32 cellular contexts compared by ENCODE assay signal in the genomic region with DNA sequence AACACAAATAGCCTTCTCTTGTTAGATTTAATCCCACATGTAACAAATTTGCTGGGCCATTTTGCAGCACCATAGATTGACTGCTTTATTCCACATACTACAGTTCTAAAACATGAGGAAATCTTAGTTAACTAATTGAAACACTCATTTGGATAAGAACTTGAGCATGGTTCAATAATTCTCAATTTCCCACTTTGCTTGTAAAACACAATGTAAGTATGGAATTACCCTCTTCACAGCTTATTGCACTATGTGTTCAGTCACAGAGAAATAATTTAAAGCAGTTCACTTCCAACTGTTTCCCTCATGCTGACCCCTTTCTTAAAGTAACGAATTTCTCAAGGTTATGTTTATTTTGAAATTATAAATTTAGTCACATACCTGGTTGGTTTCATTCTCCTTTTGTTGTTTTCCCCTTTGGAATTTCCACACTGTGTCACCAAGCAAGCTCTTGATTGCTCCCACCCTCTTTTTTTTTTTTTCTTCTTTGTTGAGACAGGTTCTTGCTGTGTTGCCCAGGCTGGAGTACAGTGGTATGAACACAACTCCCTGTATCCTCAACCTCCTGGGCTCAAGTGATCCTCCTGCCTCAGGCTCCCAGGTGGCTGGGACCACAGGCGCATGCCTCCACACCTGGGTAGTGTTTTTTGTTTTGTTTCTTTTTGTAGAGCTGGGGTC.
"Had no signal": no experiment of that assay in that cellular context is flagged by ENCODE, and none has a peak within 500 bp of the region (broad histone marks: within the 10 kb centered on the region; RNA-seq: fewer than 3 reads in every experiment).

No MANE protein-coding gene starts in this region.

- H3K27me3 Mint-ChIP-seq: activated CD4-positive, alpha-beta memory T cell treated with anti-CD3 and anti-CD28 coated beads for 36 hours; activated CD4-positive, alpha-beta T cell treated with anti-CD3 and anti-CD28 coated beads, Interleukin-2, amount 10 ng/mL, durations not matched to agents 24 days and 14 days; activated naive CD8-positive, alpha-beta T cell treated with anti-CD3 and anti-CD28 coated beads for 36 hours; effector memory CD8-positive, alpha-beta T cell; progenitor cell of endocrine pancreas; stimulated activated naive CD8-positive, alpha-beta T cell treated with anti-CD3 and anti-CD28 coated beads, Interleukin-15, Interleukin-2, amounts not matched to agents 100 ng/mL and 50 ng/mL, for 24 hours had no signal

- DNase-seq: activated CD4-positive, alpha-beta memory T cell treated with anti-CD3 and anti-CD28 coated beads for 36 hours; activated CD4-positive, alpha-beta T cell treated with anti-CD3 and anti-CD28 coated beads, Interleukin-2, amount 10 ng/mL, durations not matched to agents 24 days and 14 days; activated CD8-positive, alpha-beta memory T cell treated with anti-CD3 and anti-CD28 coated beads, Interleukin-2, amount 50 U/mL, for 4 hours; activated effector memory CD4-positive, alpha-beta T cell treated with anti-CD3 and anti-CD28 coated beads, Interleukin-2, amount 50 U/mL, for 16 hours; activated naive CD4-positive, alpha-beta T cell treated with anti-CD3 and anti-CD28 coated beads for 36 hours; activated naive CD8-positive, alpha-beta T cell treated with anti-CD3 and anti-CD28 coated beads for 36 hours; activated T-cell treated with anti-CD3 and anti-CD28 coated beads, Interleukin-2, amount 50 U/mL, for 1 hour; adrenal gland; aorta; brain microvascular endothelial cell; caudate nucleus; cortex of kidney; effector memory CD8-positive, alpha-beta T cell; foreskin melanocyte; left ventricle myocardium inferior; ovary; retina; sigmoid colon; small intestine; stimulated activated CD4-positive, alpha-beta T cell treated with anti-CD3 and anti-CD28 coated beads, Interleukin-4, amount 100 ng/mL, for 24 hours; T-helper 9 cell; trophoblast cell; uterus had no signal

- ATAC-seq: effector memory CD8-positive, alpha-beta T cell; stimulated activated effector memory CD8-positive, alpha-beta T cell treated with anti-CD3 and anti-CD28 coated beads, Interleukin-12 subunit alpha, Interleukin-12 subunit beta, amount 100 ng/mL, for 72 hours had no signal

- H3K9me3 ChIP-seq: adrenal gland, left ventricle myocardium inferior, neutrophil, ovary, sigmoid colon, thoracic aorta, uterus had no signal

- H3K9me3 Mint-ChIP-seq: activated CD4-positive, alpha-beta memory T cell treated with anti-CD3 and anti-CD28 coated beads for 36 hours; activated CD4-positive, alpha-beta T cell treated with anti-CD3 and anti-CD28 coated beads, Interleukin-2, amount 10 ng/mL, durations not matched to agents 24 days and 14 days; activated naive CD4-positive, alpha-beta T cell treated with anti-CD3 and anti-CD28 coated beads for 36 hours; activated naive CD8-positive, alpha-beta T cell treated with anti-CD3 and anti-CD28 coated beads for 36 hours; activated T-helper 1 cell treated with anti-CD3 and anti-CD28 coated beads, Interleukin-12 subunit alpha, Interleukin-12 subunit beta, Interleukin-2, Interleukin-4 antibody, amounts not matched to agents 30 ng/mL and 10 ng/mL and 1 ng/mL, durations not matched to agents 14 hours and 24 hours and 36 hours; effector memory CD8-positive, alpha-beta T cell; nephron; stimulated activated effector memory CD8-positive, alpha-beta T cell treated with anti-CD3 and anti-CD28 coated beads, Interleukin-12 subunit alpha, Interleukin-12 subunit beta, amount 100 ng/mL, for 72 hours; stimulated activated naive CD8-positive, alpha-beta T cell treated with anti-CD3 and anti-CD28 coated beads, Interleukin-15, Interleukin-2, amounts not matched to agents 100 ng/mL and 50 ng/mL, for 24 hours had no signal

- H3K27me3 ChIP-seq: adrenal gland, brain microvascular endothelial cell, neutrophil, ovary, sigmoid colon, uterus had no signal

- H3K4me3 ChIP-seq: adrenal gland, left ventricle myocardium inferior, lung, ovary, sigmoid colon, thoracic aorta, uterus had no signal

- H3K4me1 Mint-ChIP-seq: activated CD4-positive, alpha-beta T cell treated with anti-CD3 and anti-CD28 coated beads, Interleukin-2, amount 10 ng/mL, durations not matched to agents 24 days and 14 days; stimulated activated effector memory CD8-positive, alpha-beta T cell treated with anti-CD3 and anti-CD28 coated beads, Interleukin-12 subunit alpha, Interleukin-12 subunit beta, amount 100 ng/mL, for 72 hours had no signal

- H3K4me3 Mint-ChIP-seq: activated CD4-positive, alpha-beta memory T cell treated with anti-CD3 and anti-CD28 coated beads for 36 hours; activated CD4-positive, alpha-beta T cell treated with anti-CD3 and anti-CD28 coated beads, Interleukin-2, amount 10 ng/mL, durations not matched to agents 24 days and 14 days; activated naive CD4-positive, alpha-beta T cell treated with anti-CD3 and anti-CD28 coated beads for 36 hours; activated naive CD8-positive, alpha-beta T cell treated with anti-CD3 and anti-CD28 coated beads for 36 hours; activated T-helper 1 cell treated with anti-CD3 and anti-CD28 coated beads, Interleukin-12 subunit alpha, Interleukin-12 subunit beta, Interleukin-2, Interleukin-4 antibody, amounts not matched to agents 30 ng/mL and 10 ng/mL and 1 ng/mL, durations not matched to agents 14 hours and 24 hours and 36 hours; effector memory CD8-positive, alpha-beta T cell; nephron; stimulated activated effector memory CD8-positive, alpha-beta T cell treated with anti-CD3 and anti-CD28 coated beads, Interleukin-12 subunit alpha, Interleukin-12 subunit beta, amount 100 ng/mL, for 72 hours; stimulated activated naive CD8-positive, alpha-beta T cell treated with anti-CD3 and anti-CD28 coated beads, Interleukin-15, Interleukin-2, amounts not matched to agents 100 ng/mL and 50 ng/mL, for 24 hours had no signal

- H3K27ac Mint-ChIP-seq: activated CD4-positive, alpha-beta memory T cell treated with anti-CD3 and anti-CD28 coated beads for 36 hours; activated CD4-positive, alpha-beta T cell treated with anti-CD3 and anti-CD28 coated beads, Interleukin-2, amount 10 ng/mL, durations not matched to agents 24 days and 14 days; activated naive CD4-positive, alpha-beta T cell treated with anti-CD3 and anti-CD28 coated beads for 36 hours; activated naive CD8-positive, alpha-beta T cell treated with anti-CD3 and anti-CD28 coated beads for 36 hours; activated T-helper 1 cell treated with anti-CD3 and anti-CD28 coated beads, Interleukin-12 subunit alpha, Interleukin-12 subunit beta, Interleukin-2, Interleukin-4 antibody, amounts not matched to agents 30 ng/mL and 10 ng/mL and 1 ng/mL, durations not matched to agents 14 hours and 24 hours and 36 hours; effector memory CD8-positive, alpha-beta T cell; progenitor cell of endocrine pancreas; stimulated activated effector memory CD8-positive, alpha-beta T cell treated with anti-CD3 and anti-CD28 coated beads, Interleukin-12 subunit alpha, Interleukin-12 subunit beta, amount 100 ng/mL, for 72 hours; stimulated activated naive CD8-positive, alpha-beta T cell treated with anti-CD3 and anti-CD28 coated beads, Interleukin-15, Interleukin-2, amounts not matched to agents 100 ng/mL and 50 ng/mL, for 24 hours had no signal

- H3K27ac ChIP-seq: adrenal gland, brain microvascular endothelial cell, left ventricle myocardium inferior, neutrophil, ovary, sigmoid colon, thoracic aorta, uterus, VCaP had no signal

- H3K36me3 Mint-ChIP-seq: stimulated activated effector memory CD8-positive, alpha-beta T cell treated with anti-CD3 and anti-CD28 coated beads, Interleukin-12 subunit alpha, Interleukin-12 subunit beta, amount 100 ng/mL, for 72 hours had no signal

- H3K4me1 ChIP-seq: left ventricle myocardium inferior, sigmoid colon, uterus had no signal
